25 cellular contexts compared by ENCODE assay signal in the genomic region with DNA sequence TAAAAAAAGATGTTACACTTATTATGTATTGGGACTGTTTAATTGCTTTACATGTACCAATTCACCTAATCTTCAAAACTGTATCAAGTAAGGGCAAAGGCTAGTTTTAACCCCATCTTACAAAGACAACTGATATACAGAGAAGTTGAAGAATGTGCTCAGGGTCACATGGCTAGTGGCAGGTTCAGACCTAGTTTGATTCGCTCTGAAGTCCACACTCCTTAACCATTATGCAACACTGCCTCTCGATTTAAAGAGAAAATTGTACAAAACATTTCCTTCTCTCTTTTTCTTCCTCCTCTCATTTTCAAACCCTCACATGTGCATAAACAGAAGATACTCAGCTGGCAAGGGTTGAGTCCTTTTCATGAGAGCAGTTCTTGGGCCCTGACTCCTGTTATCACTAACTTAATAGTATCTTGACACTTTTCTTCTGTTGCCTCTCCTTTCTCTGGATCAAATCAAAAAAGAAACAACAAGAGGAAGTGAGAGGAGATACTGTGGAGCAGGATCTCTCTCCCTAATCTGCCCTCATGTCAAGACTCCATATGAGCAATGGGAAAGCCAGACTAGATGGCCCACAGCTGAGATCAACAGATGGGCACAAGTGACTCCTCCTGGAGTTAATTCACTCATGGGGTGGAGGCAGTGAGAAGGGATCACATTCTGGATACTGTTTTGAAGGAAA. TPM values are rescaled to one million over a fixed set of nuclear protein-coding genes. Genes with fewer than 3 reads are reported as not detected.
A peak's percentile ranks its signal among the peaks of the same experiment; 100 is the strongest.
DNase-seq lines count a peak whose midpoint lies in the region; TF ChIP-seq lines count a peak whose summit lies in the region.
"Had no signal": no experiment of that assay in that cellular context is flagged by ENCODE, and none has a peak within 500 bp of the region (broad histone marks: within the 10 kb centered on the region; RNA-seq: fewer than 3 reads in every experiment).

No MANE protein-coding gene starts in this region.

- H3K9me3 Mint-ChIP-seq in type B pancreatic cell = no peaks in the 10 kb centered on the region
- H3K9me3 Mint-ChIP-seq: activated CD8-positive, alpha-beta T cell treated with anti-CD3 and anti-CD28 coated beads for 36 hours; activated T-cell treated with anti-CD3 and anti-CD28 coated beads, Interleukin-2, amount 50 U/mL, for 24 hours; central memory CD8-positive, alpha-beta T cell had no signal

- H3K27ac Mint-ChIP-seq in type B pancreatic cell = peak overlapping the region; percentile 16
- H3K27ac Mint-ChIP-seq: activated CD8-positive, alpha-beta T cell treated with anti-CD3 and anti-CD28 coated beads for 36 hours had no signal

- H3K4me3 ChIP-seq in cardiac muscle cell (no peak overlapping the region), fibroblast of the aortic adventitia (ENCODE audit: low read depth, low read length) (no peak overlapping the region), sigmoid colon (no peak overlapping the region)
- H3K4me3 ChIP-seq: left ventricle myocardium inferior, psoas muscle, suprapubic skin had no signal

- H3K4me1 Mint-ChIP-seq in type B pancreatic cell (ENCODE audit: unreplicated experiment) = peaks cover 13% of the 10 kb centered on the region

- no peak for TF ChIP-seq CTCF in cardiac muscle cell (IDR thresholded peaks at IDR 0.05; ENCODE audit: low read depth, low read length)
- no peak for TF ChIP-seq CTCF in fibroblast of the aortic adventitia (IDR thresholded peaks at IDR 0.05; ENCODE audit: insufficient read depth, low read length)
- TF ChIP-seq CTCF in type B pancreatic cell (conservative IDR thresholded peaks at IDR 0.05) = no peak
- no peak for TF ChIP-seq CTCF in sigmoid colon (IDR thresholded peaks at IDR 0.05)

- no peak for TF ChIP-seq POLR2A in sigmoid colon (IDR thresholded peaks at IDR 0.05)

- H3K9me3 ChIP-seq in cardiac muscle cell (ENCODE audit: low read depth) = no peaks in the 10 kb centered on the region
- no peaks in the 10 kb centered on the region for H3K9me3 ChIP-seq in sigmoid colon
- H3K9me3 ChIP-seq: psoas muscle, suprapubic skin had no signal

- H3K27ac ChIP-seq in cardiac muscle cell = peak overlapping the region; percentile 28
- H3K27ac ChIP-seq in sigmoid colon = no peak overlapping the region
- H3K27ac ChIP-seq: foreskin keratinocyte, left ventricle myocardium inferior, psoas muscle, RWPE1, suprapubic skin had no signal

- intact Hi-C loops in cardiac septum (cut with DNase I) (no loop called here), sigmoid colon (cut with DNase I) (no loop called here)

- no peak overlapping the region for H3K4me3 Mint-ChIP-seq in type B pancreatic cell
- H3K4me3 Mint-ChIP-seq: activated CD8-positive, alpha-beta T cell treated with anti-CD3 and anti-CD28 coated beads for 36 hours; activated T-cell treated with anti-CD3 and anti-CD28 coated beads, Interleukin-2, amount 50 U/mL, for 24 hours; central memory CD8-positive, alpha-beta T cell had no signal

- no peak for TF ChIP-seq EP300 in sigmoid colon (IDR thresholded peaks at IDR 0.05)

- DNase-seq in cardiac muscle cell (ENCODE audit: low read depth in 1 of 2, low spot score in 1 of 2) (peak in 1 of 2 donors; percentile 36), cardiac septum (ENCODE audit: low spot score) (no peak), NOMO-1 treated with dmso at 0.1 percent for 144 hours (lab: John Stamatoyannopoulos, UW; ENCODE audit: unreplicated experiment) (peak; percentile 64), fibroblast of the aortic adventitia (ENCODE audit: low read depth) (peak; percentile 15), type B pancreatic cell (ENCODE audit: extremely low spot score, unreplicated experiment) (no peak), sigmoid colon (no peak), ureter (ENCODE audit: low spot score) (no peak)
- DNase-seq in stimulated activated CD4-positive, alpha-beta T cell treated with anti-CD3 and anti-CD28 coated beads, Interleukin-1b, Interleukin-23, amount 100 ng/mL, for 48 hours = no peak
- DNase-seq: activated CD8-positive, alpha-beta T cell treated with anti-CD3 and anti-CD28 coated beads for 36 hours; activated naive CD4-positive, alpha-beta T cell treated with Interleukin-2 at 50 U/mL for 16 hours; activated T-cell treated with anti-CD3 and anti-CD28 coated beads, Interleukin-2, amount 50 U/mL, for 24 hours; aorta; C1 segment of cervical spinal cord; erythroblast; foreskin keratinocyte; GDM1; Kasumi-1; left ventricle myocardium inferior; NCI-H1436 treated with DMSO at 0.1 percent for 48 hours; NCI-H510A treated with DMSO at 0.1 percent for 48 hours; psoas muscle; T1000 had no signal

- H3K36me3 Mint-ChIP-seq in type B pancreatic cell = peaks cover 4% of the 10 kb centered on the region

- H3K27me3 ChIP-seq in cardiac muscle cell (no peaks in the 10 kb centered on the region), sigmoid colon (no peaks in the 10 kb centered on the region)
- H3K27me3 ChIP-seq: foreskin keratinocyte, suprapubic skin had no signal

- WGBS in sigmoid colon, 2 donors = 71 to 90% methylated on average over 2 of the region's 2 CpGs

- no peaks in the 10 kb centered on the region for H3K27me3 Mint-ChIP-seq in type B pancreatic cell
- H3K27me3 Mint-ChIP-seq: activated CD8-positive, alpha-beta T cell treated with anti-CD3 and anti-CD28 coated beads for 36 hours; activated T-cell treated with anti-CD3 and anti-CD28 coated beads, Interleukin-2, amount 50 U/mL, for 24 hours; central memory CD8-positive, alpha-beta T cell had no signal

- H3K4me1 ChIP-seq in cardiac muscle cell (ENCODE audit: low read depth) (peaks cover 16% of the 10 kb centered on the region), sigmoid colon (no peaks in the 10 kb centered on the region)
- H3K4me1 ChIP-seq: foreskin keratinocyte, suprapubic skin had no signal

- H3K36me3 ChIP-seq in cardiac muscle cell = peaks cover 2% of the 10 kb centered on the region
- peaks cover 0 to 23% (median 2%) of the 10 kb centered on the region in 4 donors for H3K36me3 ChIP-seq in sigmoid colon
- H3K36me3 ChIP-seq: suprapubic skin had no signal

RNA-seq across cellular contexts. Expression of a gene that starts 19.0 kb away (rescaled TPM):
- total RNA-seq in cardiac muscle cell = 2.9 and 8.9 TPM in 2 replicates
- 2.0 and 8.7 TPM in 2 replicates for polyA plus RNA-seq in cardiac muscle cell
- 4.9 TPM for total RNA-seq in cardiac septum
- 1.9 and 9.5 TPM in 2 replicates for total RNA-seq in fibroblast of the aortic adventitia (ENCODE audit: low replicate concordance)
- 4.9 and 7.4 TPM in 2 replicates for total RNA-seq in type B pancreatic cell (ENCODE audit: low replicate concordance)
- 10 to 100 TPM; 17.7 to 34.9 (median 20.9) TPM for total RNA-seq in sigmoid colon
- polyA plus RNA-seq in sigmoid colon = 10 to 100 TPM in 1 of 3 donors, 1 to 10 TPM in 2; 7.8 to 13.2 (median 8.8) TPM
- total RNA-seq in ureter = 15.0 TPM

Comparison
In these comparisons a context has a peak if more than half of its experiments do, and no peak if none do; other contexts are left out.
1. DNase-seq: peak in NOMO-1 treated with dmso at 0.1 percent for 144 hours (single experiment) and fibroblast of the aortic adventitia (single experiment); none in cardiac septum (single experiment), type B pancreatic cell (single experiment), sigmoid colon (single experiment), ureter (single experiment) and stimulated activated CD4-positive, alpha-beta T cell treated with anti-CD3 and anti-CD28 coated beads, Interleukin-1b, Interleukin-23, amount 100 ng/mL, for 48 hours (single experiment).